Comparison of ENCODE assay signal across 8 cellular contexts in the genomic region with DNA sequence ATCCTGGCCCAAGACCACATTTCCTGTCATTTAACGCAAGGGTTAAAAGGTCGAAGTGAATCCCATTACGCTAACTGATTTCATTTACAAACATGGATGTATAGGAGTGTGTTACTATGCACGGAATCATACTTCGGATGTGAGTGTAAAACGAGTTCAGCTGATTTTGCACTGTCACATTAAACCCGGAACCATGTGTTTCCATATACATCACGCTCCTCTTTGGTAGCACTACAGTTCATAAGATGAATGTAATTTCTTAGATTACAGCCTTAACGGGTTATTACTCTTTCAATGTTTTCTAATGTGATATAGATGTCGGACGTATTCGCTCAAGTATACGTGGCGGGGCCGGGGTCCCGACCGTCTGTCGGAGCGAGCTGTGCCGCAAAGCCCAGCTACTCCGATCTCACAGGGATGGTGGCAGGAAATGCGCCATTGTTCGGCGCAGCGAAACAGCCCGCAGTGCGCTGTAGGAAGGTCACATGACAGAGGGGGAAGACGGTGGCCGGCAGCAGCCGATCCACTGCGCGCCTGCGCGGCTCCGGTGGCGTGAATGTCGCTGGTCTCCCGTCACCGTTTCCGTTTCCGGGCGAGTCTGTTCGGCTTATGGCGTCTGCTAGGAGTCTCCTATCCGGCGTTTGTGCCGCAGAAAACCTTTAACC.
DNase-seq lines count a peak whose midpoint lies in the region; ATAC-seq, FAIRE-seq and TF ChIP-seq lines count a peak whose summit lies in the region.

No MANE protein-coding gene starts in this region.

- no peak for TF ChIP-seq EP300 in suprapubic skin (IDR thresholded peaks at IDR 0.05)

- H3K4me1 ChIP-seq in SJCRH30 (no peaks in the 10 kb centered on the region), pancreas (no peaks in the 10 kb centered on the region), suprapubic skin (no peaks in the 10 kb centered on the region)

- H3K36me3 ChIP-seq in SJCRH30 (no peaks in the 10 kb centered on the region), pancreas (no peaks in the 10 kb centered on the region), suprapubic skin (no peaks in the 10 kb centered on the region)

- no peaks in the 10 kb centered on the region for H3K9me3 ChIP-seq in SJCRH30 (replicated peaks)
- no peaks in the 10 kb centered on the region for H3K9me3 ChIP-seq in pancreas
- H3K9me3 ChIP-seq in suprapubic skin, result peaks cover 4% of the 10 kb centered on the region

- DNase-seq in GM04504 (ENCODE audit: low read depth) (peak; percentile 7), SJCRH30 (peak; percentile 65 to 72), Right ventricle myocardium superior (peak; percentile 79), pancreas (peak; percentile 77 to 91 (median 84)), suprapubic skin (ENCODE audit: low spot score in 2 of 2) (peak in 1 of 2 donors; percentile 62)
- DNase-seq in activated naive CD8-positive, alpha-beta T cell treated with anti-CD3 and anti-CD28 coated beads, Interleukin-2, amount 50 U/mL, for 16 hours (ENCODE audit: low read depth, low spot score), result peak; percentile 13

- FAIRE-seq in pancreas (lab: Jason Lieb, UNC), result no peak

- H3K27ac ChIP-seq in SJCRH30, result peak overlapping the region; percentile 49
- peak overlapping the region in 2 of 4 donors; percentile 24 to 40 for H3K27ac ChIP-seq in pancreas
- H3K27ac ChIP-seq in suprapubic skin, result no peak overlapping the region

- TF ChIP-seq POLR2A in suprapubic skin (IDR thresholded peaks at IDR 0.05), result no peak

- WGBS in pancreas, 2 donors, result 23 to 24% methylated on average over 47 of the region's 47 CpGs
- WGBS in suprapubic skin, result 36% methylated on average over 42 of the region's 47 CpGs

- TF ChIP-seq CTCF in pancreas (IDR thresholded peaks at IDR 0.05) (no peak), suprapubic skin (IDR thresholded peaks at IDR 0.05) (no peak)

- H3K4me3 ChIP-seq in SJCRH30, result peak overlapping the region; percentile 55
- H3K4me3 ChIP-seq in pancreas, result peak overlapping the region in 3 of 4 donors; percentile 26 to 46 (median 33)
- peak overlapping the region; percentile 43 for H3K4me3 ChIP-seq in suprapubic skin

- ATAC-seq in Right ventricle myocardium superior (ENCODE audit: poor library complexity), result peak; percentile 99
- peak; percentile 98 to 100 (median 99) for ATAC-seq in pancreas
- ATAC-seq in HG02981 (IDR thresholded peaks at IDR 0.05; ENCODE audit: unreplicated experiment), result no peak
- ATAC-seq in HG03175 (IDR thresholded peaks at IDR 0.05; ENCODE audit: unreplicated experiment), result no peak

- H3K27me3 ChIP-seq in SJCRH30 (no peaks in the 10 kb centered on the region), pancreas (peaks cover 0 to 11% (median 3%) of the 10 kb centered on the region in 4 donors), suprapubic skin (peaks cover 4% of the 10 kb centered on the region)

- intact Hi-C loops in Right ventricle myocardium superior (cut with DNase I) (no loop called here), pancreas (cut with DNase I) (no loop called here)

Comparison
In these comparisons a context has a peak if more than half of its experiments do, and no peak if none do; other contexts are left out.
1. ATAC-seq: peak in Right ventricle myocardium superior (single experiment) and pancreas (4 of 4); none in HG02981 (single experiment) and HG03175 (single experiment).
2. Peak in every context shown above with its lines, with median percentiles within 50 percentile points of each other: H3K4me3 ChIP-seq.